Comparison of ENCODE assay signal across 21 cellular contexts in genomic region chr4:82850684-82851083, GRCh38. TPM values are rescaled to one million over a fixed set of nuclear protein-coding genes. Genes with fewer than 3 reads are reported as not detected.
DNase-seq lines count a peak whose midpoint lies in the region; ATAC-seq, FAIRE-seq and TF ChIP-seq lines count a peak whose summit lies in the region.
"Had no signal": no experiment of that assay in that cellular context is flagged by ENCODE, and none has a peak within 500 bp of the region (broad histone marks: within the 10 kb centered on the region; RNA-seq: fewer than 3 reads in every experiment).

No MANE protein-coding gene starts in this region.

- H3K36me3 ChIP-seq in HEK293 (ENCODE audit: control insufficient read depth in 2 of 2, insufficient read depth in 1 of 2, low read length in 2 of 2) (peaks cover 14 to 86% of the 10 kb centered on the region in 2 experiments), K562 (ENCODE audit: control insufficient read depth, insufficient read depth, low read length) (peaks cover 92% of the 10 kb centered on the region)

- intact Hi-C loops in activated T-helper 1 cell treated with anti-CD3 and anti-CD28 coated beads, Interleukin-12 subunit alpha, Interleukin-12 subunit beta, Interleukin-2, Interleukin-4 antibody, amounts not matched to agents 30 ng/mL and 10 ng/mL and 1 ng/mL, durations not matched to agents 14 hours and 24 hours and 36 hours (cut with micrococcal nuclease) = loop anchor here (5.0 to 10.0 kb wide), 3 partner anchors 187 to 432 kb away; partner anchors contain the start of genes COPS4 and COQ2
- intact Hi-C loops in K562 (cut with micrococcal nuclease) = loop anchor here (10.0 kb wide), 1 partner anchor 424 kb away; no protein-coding TSS in a partner anchor

- no peak overlapping the region for H3K4me3 Mint-ChIP-seq in activated T-helper 1 cell treated with anti-CD3 and anti-CD28 coated beads, Interleukin-12 subunit alpha, Interleukin-12 subunit beta, Interleukin-2, Interleukin-4 antibody, amounts not matched to agents 30 ng/mL and 10 ng/mL and 1 ng/mL, durations not matched to agents 14 hours and 24 hours and 36 hours
- no peak overlapping the region for H3K4me3 Mint-ChIP-seq in activated CD4-positive, alpha-beta T cell treated with anti-CD3 and anti-CD28 coated beads, Interleukin-2, amount 10 ng/mL, durations not matched to agents 7 days and 5 days
- H3K4me3 Mint-ChIP-seq: B cell; CD14-positive monocyte; CD4-positive, alpha-beta T cell; CD8-positive, alpha-beta memory T cell had no signal

- no peak overlapping the region for H3K4me2 ChIP-seq in K562 (ENCODE audit: insufficient read depth, low read length)
- H3K4me2 ChIP-seq: BLaER1 treated with 17β-estradiol and CSF1 and Interleukin-3, amounts not matched to agents 10 nM and 100 nM had no signal

- no peaks in the 10 kb centered on the region for H3K9me3 ChIP-seq in HEK293 (ENCODE audit: control insufficient read depth, insufficient read depth, low read depth, low read length)
- no peaks in the 10 kb centered on the region for H3K9me3 ChIP-seq in K562 (replicated peaks; ENCODE audit: control insufficient read depth, insufficient read depth, low read depth, low read length)
- H3K9me3 ChIP-seq: BLaER1 treated with 17β-estradiol and CSF1 and Interleukin-3, amounts not matched to agents 10 nM and 100 nM; HAP-1 had no signal

- TF ChIP-seq RAD21 in K562 (CRISPR knock-in tag; conservative IDR thresholded peaks at IDR 0.05 in 1 of 2, IDR thresholded peaks at IDR 0.05 in 1 of 2) = no peak

- H3K9me1 ChIP-seq in K562 (ENCODE audit: control insufficient read depth, insufficient read depth, low read length) = no peaks in the 10 kb centered on the region

- peak overlapping the region; percentile 11 for H3K27ac Mint-ChIP-seq in activated T-helper 1 cell treated with anti-CD3 and anti-CD28 coated beads, Interleukin-12 subunit alpha, Interleukin-12 subunit beta, Interleukin-2, Interleukin-4 antibody, amounts not matched to agents 30 ng/mL and 10 ng/mL and 1 ng/mL, durations not matched to agents 14 hours and 24 hours and 36 hours
- no peak overlapping the region for H3K27ac Mint-ChIP-seq in activated CD4-positive, alpha-beta T cell treated with anti-CD3 and anti-CD28 coated beads, Interleukin-2, amount 10 ng/mL, durations not matched to agents 7 days and 5 days
- H3K27ac Mint-ChIP-seq: B cell; CD4-positive, alpha-beta T cell had no signal

- H3K9ac ChIP-seq in K562 (ENCODE audit: insufficient read depth in 1 of 2, low read depth in 2 of 2, low read length in 2 of 2) = no peak overlapping the region
- H3K9ac ChIP-seq: BLaER1 treated with 17β-estradiol and CSF1 and Interleukin-3, amounts not matched to agents 10 nM and 100 nM had no signal

- TF ChIP-seq POLR2A in K562 (conservative IDR thresholded peaks at IDR 0.05) = no peak

- H3K36me3 Mint-ChIP-seq in activated T-helper 1 cell treated with anti-CD3 and anti-CD28 coated beads, Interleukin-12 subunit alpha, Interleukin-12 subunit beta, Interleukin-2, Interleukin-4 antibody, amounts not matched to agents 30 ng/mL and 10 ng/mL and 1 ng/mL, durations not matched to agents 14 hours and 24 hours and 36 hours (ENCODE audit: low read depth) = peaks cover 47% of the 10 kb centered on the region
- H3K36me3 Mint-ChIP-seq in activated CD4-positive, alpha-beta T cell treated with anti-CD3 and anti-CD28 coated beads, Interleukin-2, amount 10 ng/mL, durations not matched to agents 7 days and 5 days (ENCODE audit: low read depth) = peaks cover 60% of the 10 kb centered on the region

- H3K4me1 Mint-ChIP-seq in activated T-helper 1 cell treated with anti-CD3 and anti-CD28 coated beads, Interleukin-12 subunit alpha, Interleukin-12 subunit beta, Interleukin-2, Interleukin-4 antibody, amounts not matched to agents 30 ng/mL and 10 ng/mL and 1 ng/mL, durations not matched to agents 14 hours and 24 hours and 36 hours (ENCODE audit: low read depth) = peaks cover 14% of the 10 kb centered on the region
- peaks cover 12% of the 10 kb centered on the region for H3K4me1 Mint-ChIP-seq in activated CD4-positive, alpha-beta T cell treated with anti-CD3 and anti-CD28 coated beads, Interleukin-2, amount 10 ng/mL, durations not matched to agents 7 days and 5 days
- H3K4me1 Mint-ChIP-seq: B cell, CD14-positive monocyte had no signal

- H3K27ac ChIP-seq in HEK293 (ENCODE audit: extremely low read depth, low read depth, low read length) = no peak overlapping the region
- H3K27ac ChIP-seq in K562 (ENCODE audit: extremely low read depth, low read depth, low read length) = no peak overlapping the region
- H3K27ac ChIP-seq: BLaER1 treated with 17β-estradiol and CSF1 and Interleukin-3, amounts not matched to agents 10 nM and 100 nM had no signal

- H3K27me3 ChIP-seq in K562 (ENCODE audit: control insufficient read depth in 2 of 2, insufficient read depth in 2 of 2, low read length in 2 of 2) = no peaks in the 10 kb centered on the region
- H3K27me3 ChIP-seq: BLaER1 treated with 17β-estradiol and CSF1 and Interleukin-3, amounts not matched to agents 10 nM and 100 nM had no signal

- H3K4me1 ChIP-seq in HEK293 (ENCODE audit: control insufficient read depth, insufficient read depth, low read length) = no peaks in the 10 kb centered on the region
- H3K4me1 ChIP-seq in K562 (replicated peaks in 1 of 2; ENCODE audit: control insufficient read depth in 2 of 2, insufficient read depth in 2 of 2, low read length in 2 of 2) = no peaks in the 10 kb centered on the region
- H3K4me1 ChIP-seq: BLaER1 treated with 17β-estradiol and CSF1 and Interleukin-3, amounts not matched to agents 10 nM and 100 nM; HAP-1 had no signal

- no peak for TF ChIP-seq CTCF in HEK293 (tag by site-specific recombination; IDR thresholded peaks at IDR 0.05)
- TF ChIP-seq CTCF in K562 (IDR thresholded peaks at IDR 0.05 in 2 of 3, conservative IDR thresholded peaks at IDR 0.05 in 1 of 3; ENCODE audit: insufficient read depth in 2 of 3, low read depth in 1 of 3, low read length in 3 of 3) = no peak

- POLR2A ChIA-PET in HEK293 (lab: Yijun Ruan, JAX) (no interaction called here), K562 (lab: Yijun Ruan, JAX) (interaction anchor here (1.0 kb wide), 1 partner anchor 49 kb away, joined by 3 read pairs; no protein-coding TSS in a partner anchor), HEK293T (lab: Yijun Ruan, JAX) (no interaction called here)
- POLR2A ChIA-PET in activated CD4-positive, alpha-beta T cell treated with anti-CD3 and anti-CD28 coated beads, Interleukin-2, amount 10 ng/mL, durations not matched to agents 7 days and 5 days (lab: Charles Lee) = no interaction called here

- CTCF ChIA-PET in HEK293 (lab: Yijun Ruan, JAX) (interaction anchor here (0.7 to 0.8 kb wide), 2 partner anchors 64 to 79 kb away, joined by 3 to 4 read pairs; no protein-coding TSS in a partner anchor), K562 (lab: Yijun Ruan, JAX; ENCODE audit: low intra/inter-chr PET ratio) (no interaction called here), HEK293T (lab: Yijun Ruan, JAX) (no interaction called here)
- CTCF ChIA-PET in activated CD4-positive, alpha-beta T cell treated with anti-CD3 and anti-CD28 coated beads, Interleukin-2, amount 10 ng/mL, durations not matched to agents 7 days and 5 days (lab: Charles Lee) = interaction anchor here (0.7 to 1.7 kb wide), 4 partner anchors 25 to 421 kb away, joined by 3 read pairs; no protein-coding TSS in a partner anchor

- ATAC-seq in K562 = no peak
- ATAC-seq in GM21786 (IDR thresholded peaks at IDR 0.05; ENCODE audit: unreplicated experiment) = no peak
- ATAC-seq: GM12878 had no signal

- no peak overlapping the region for H3K4me3 ChIP-seq in HEK293 (ENCODE audit: low read depth, low read length)
- H3K4me3 ChIP-seq in K562 = no peak overlapping the region
- H3K4me3 ChIP-seq: BLaER1 treated with 17β-estradiol and CSF1 and Interleukin-3, amounts not matched to agents 10 nM and 100 nM; GM12878; HAP-1 had no signal

- no peaks in the 10 kb centered on the region for H3K9me3 Mint-ChIP-seq in activated T-helper 1 cell treated with anti-CD3 and anti-CD28 coated beads, Interleukin-12 subunit alpha, Interleukin-12 subunit beta, Interleukin-2, Interleukin-4 antibody, amounts not matched to agents 30 ng/mL and 10 ng/mL and 1 ng/mL, durations not matched to agents 14 hours and 24 hours and 36 hours
- no peaks in the 10 kb centered on the region for H3K9me3 Mint-ChIP-seq in activated CD4-positive, alpha-beta T cell treated with anti-CD3 and anti-CD28 coated beads, Interleukin-2, amount 10 ng/mL, durations not matched to agents 7 days and 5 days
- H3K9me3 Mint-ChIP-seq: CD14-positive monocyte; CD4-positive, alpha-beta T cell; CD8-positive, alpha-beta memory T cell had no signal

- no TSS peak for BruUV-seq in K562 (replicated peaks; lab: Mats Ljungman, UMichigan)

- no peaks in the 10 kb centered on the region for H3K27me3 Mint-ChIP-seq in activated T-helper 1 cell treated with anti-CD3 and anti-CD28 coated beads, Interleukin-12 subunit alpha, Interleukin-12 subunit beta, Interleukin-2, Interleukin-4 antibody, amounts not matched to agents 30 ng/mL and 10 ng/mL and 1 ng/mL, durations not matched to agents 14 hours and 24 hours and 36 hours (ENCODE audit: insufficient read depth)
- no peaks in the 10 kb centered on the region for H3K27me3 Mint-ChIP-seq in activated CD4-positive, alpha-beta T cell treated with anti-CD3 and anti-CD28 coated beads, Interleukin-2, amount 10 ng/mL, durations not matched to agents 7 days and 5 days
- H3K27me3 Mint-ChIP-seq: B cell; CD4-positive, alpha-beta T cell; CD8-positive, alpha-beta memory T cell had no signal

- H4K20me1 ChIP-seq in K562 (replicated peaks; ENCODE audit: control insufficient read depth, insufficient read depth, low read length) = no peaks in the 10 kb centered on the region

- no peak for FAIRE-seq in K562 (lab: Jason Lieb, UNC)
- FAIRE-seq: GM12878, GM19239, H54 had no signal

- no peak for TF ChIP-seq EP300 in K562 (IDR thresholded peaks at IDR 0.05; ENCODE audit: low read length)

- H2AFZ ChIP-seq in K562 (ENCODE audit: low read depth, low read length) = no peak overlapping the region

- H3K79me2 ChIP-seq in K562 (ENCODE audit: control insufficient read depth, insufficient read depth, low read length) = no peaks in the 10 kb centered on the region

- DNase-seq in activated T-helper 1 cell treated with anti-CD3 and anti-CD28 coated beads, Interleukin-12 subunit alpha, Interleukin-12 subunit beta, Interleukin-2, Interleukin-4 antibody, amounts not matched to agents 30 ng/mL and 10 ng/mL and 1 ng/mL, durations not matched to agents 14 hours and 24 hours and 36 hours (ENCODE audit: low spot score) = no peak
- DNase-seq in K562 (ENCODE audit: extremely low read depth in 1 of 4, low spot score in 3 of 4) (no peak), fibroblast of peridontal ligament (ENCODE audit: extremely low read depth) (peak; percentile 66), HEK293T (ENCODE audit: extremely low spot score) (no peak)
- DNase-seq in activated CD4-positive, alpha-beta T cell treated with anti-CD3 and anti-CD28 coated beads, Interleukin-2, amount 10 ng/mL, durations not matched to agents 7 days and 5 days = no peak
- DNase-seq: CD4-positive, alpha-beta T cell; CD8-positive, alpha-beta memory T cell; DMS 273 treated with DMSO at 0.1 percent for 48 hours; DMS79; EL; GDM1; GOT3 had no signal

- in situ Hi-C loops in K562 (cut with MboI) = no loop called here

RNA-seq across cellular contexts. Expression of gene SEC31A, which starts 40.3 kb away (rescaled TPM):
- total RNA-seq in activated T-helper 1 cell treated with anti-CD3 and anti-CD28 coated beads, Interleukin-12 subunit alpha, Interleukin-12 subunit beta, Interleukin-2, Interleukin-4 antibody, amounts not matched to agents 30 ng/mL and 10 ng/mL and 1 ng/mL, durations not matched to agents 14 hours and 24 hours and 36 hours = 118 and 123 TPM in 2 replicates
- total RNA-seq in K562 (2011; cell fraction: chromatin; rRNA removed; ENCODE audit: low replicate concordance) = 324 and 746 TPM in 2 replicates
- 168 and 207 TPM in 2 replicates for total RNA-seq in K562 (2011; cell fraction: nucleolus; rRNA removed)
- total RNA-seq in K562 (2011; cell fraction: nucleoplasm; rRNA removed) = 327 and 417 TPM in 2 replicates
- total RNA-seq in K562 (2014; rRNA removed) (78.9 and 96.2 TPM in 2 replicates), K562 (2014; rRNA removed; fragmentation: Illumina TruSeq; extraction: Trizol) (177 and 187 TPM in 2 replicates), K562 (2015; rRNA removed; fragmentation: Illumina TruSeq; extraction: Trizol) (176 and 190 TPM in 2 replicates), K562 (2021) (173 and 174 TPM in 2 replicates)
- polyA plus RNA-seq in K562 (2011; rRNA removed) (224 and 255 TPM in 2 replicates), K562 (2014; fragmentation: Illumina TruSeq; extraction: Trizol) (186 and 241 TPM in 2 replicates), K562 (2014; fragmentation: Nextera tagmentation; extraction: Ambion mirVana) (100 to 1,000 TPM; 106 to 142 TPM), K562 (2014; rRNA removed) (117 and 131 TPM in 2 replicates)
- polyA plus RNA-seq in K562 (2011; cell fraction: cytosol; rRNA removed) = 176 and 205 TPM in 2 replicates
- 129 and 192 TPM in 2 replicates for polyA plus RNA-seq in K562 (2011; cell fraction: nucleus; rRNA removed)
- 136 and 141 TPM in 2 replicates for polyA plus RNA-seq in K562 (2012)
- polyA minus RNA-seq in K562 (2011; rRNA and poly(A)+ RNA removed) = 343 and 404 TPM in 2 replicates
- 116 and 145 TPM in 2 replicates for polyA minus RNA-seq in K562 (2011; cell fraction: cytosol; rRNA and poly(A)+ RNA removed)
- polyA minus RNA-seq in K562 (2011; cell fraction: nucleus; rRNA and poly(A)+ RNA removed) = 131 and 236 TPM in 2 replicates
- 100 to 1,000 TPM; 131 to 154 TPM for total RNA-seq in activated CD4-positive, alpha-beta T cell treated with anti-CD3 and anti-CD28 coated beads, Interleukin-2, amount 10 ng/mL, durations not matched to agents 7 days and 5 days

RNA-seq across cellular contexts. Expression of gene THAP9, which starts 49.9 kb away (rescaled TPM):
- 1.9 and 2.3 TPM in 2 replicates for total RNA-seq in activated T-helper 1 cell treated with anti-CD3 and anti-CD28 coated beads, Interleukin-12 subunit alpha, Interleukin-12 subunit beta, Interleukin-2, Interleukin-4 antibody, amounts not matched to agents 30 ng/mL and 10 ng/mL and 1 ng/mL, durations not matched to agents 14 hours and 24 hours and 36 hours
- total RNA-seq in K562 (2011; cell fraction: chromatin; rRNA removed; ENCODE audit: low replicate concordance) = 6.4 and 16.1 TPM in 2 replicates
- total RNA-seq in K562 (2011; cell fraction: nucleolus; rRNA removed) = 6.0 and 6.2 TPM in 2 replicates
- total RNA-seq in K562 (2011; cell fraction: nucleoplasm; rRNA removed) = 3.9 and 6.7 TPM in 2 replicates
- total RNA-seq in K562 (2014; rRNA removed) (3.4 and 4.7 TPM in 2 replicates), K562 (2014; rRNA removed; fragmentation: Illumina TruSeq; extraction: Trizol) (5.8 and 6.6 TPM in 2 replicates), K562 (2015; rRNA removed; fragmentation: Illumina TruSeq; extraction: Trizol) (5.8 and 7.0 TPM in 2 replicates), K562 (2021) (4.5 and 5.4 TPM in 2 replicates)
- polyA plus RNA-seq in K562 (2011; rRNA removed) (6.0 and 6.9 TPM in 2 replicates), K562 (2014; fragmentation: Illumina TruSeq; extraction: Trizol) (3.7 and 3.8 TPM in 2 replicates), K562 (2014; fragmentation: Nextera tagmentation; extraction: Ambion mirVana) (1 to 10 TPM; 4.8 to 5.6 TPM), K562 (2014; rRNA removed) (3.4 and 5.4 TPM in 2 replicates)
- polyA plus RNA-seq in K562 (2011; cell fraction: cytosol; rRNA removed) = 1.1 and 1.6 TPM in 2 replicates
- polyA plus RNA-seq in K562 (2011; cell fraction: nucleus; rRNA removed) = 6.2 and 6.5 TPM in 2 replicates
- 2.8 and 4.0 TPM in 2 replicates for polyA plus RNA-seq in K562 (2012)
- polyA minus RNA-seq in K562 (2011; rRNA and poly(A)+ RNA removed) = 9.3 and 10.3 TPM in 2 replicates
- 2.6 and 5.6 TPM in 2 replicates for polyA minus RNA-seq in K562 (2011; cell fraction: cytosol; rRNA and poly(A)+ RNA removed)
- polyA minus RNA-seq in K562 (2011; cell fraction: nucleus; rRNA and poly(A)+ RNA removed) = 4.8 and 9.4 TPM in 2 replicates
- 1 to 10 TPM; 3.9 to 4.4 TPM for total RNA-seq in activated CD4-positive, alpha-beta T cell treated with anti-CD3 and anti-CD28 coated beads, Interleukin-2, amount 10 ng/mL, durations not matched to agents 7 days and 5 days

RNA-seq across cellular contexts. Expression of gene SCD5, which starts 52.1 kb away (rescaled TPM):
- 0.44 and 0.70 TPM in 2 replicates for total RNA-seq in activated T-helper 1 cell treated with anti-CD3 and anti-CD28 coated beads, Interleukin-12 subunit alpha, Interleukin-12 subunit beta, Interleukin-2, Interleukin-4 antibody, amounts not matched to agents 30 ng/mL and 10 ng/mL and 1 ng/mL, durations not matched to agents 14 hours and 24 hours and 36 hours
- total RNA-seq in K562 (2011; cell fraction: chromatin; rRNA removed; ENCODE audit: low replicate concordance) = not detected in 2 replicates
- not detected in 2 replicates for total RNA-seq in K562 (2011; cell fraction: nucleolus; rRNA removed)
- not detected in 2 replicates for total RNA-seq in K562 (2011; cell fraction: nucleoplasm; rRNA removed)
- not detected in 2 replicates for total RNA-seq in K562 (2014; rRNA removed)
- total RNA-seq in K562 (2014; rRNA removed; fragmentation: Illumina TruSeq; extraction: Trizol) = 0.04 TPM in 1 of 2 replicates, not detected in the other
- total RNA-seq in K562 (2015; rRNA removed; fragmentation: Illumina TruSeq; extraction: Trizol) = not detected in 2 replicates
- 0.18 and 0.20 TPM in 2 replicates for total RNA-seq in K562 (2021)
- 0.03 and 0.04 TPM in 2 replicates for polyA plus RNA-seq in K562 (2011; rRNA removed)
- polyA plus RNA-seq in K562 (2011; cell fraction: cytosol; rRNA removed) = 0.09 TPM in 1 of 2 replicates, not detected in the other
- polyA plus RNA-seq in K562 (2011; cell fraction: nucleus; rRNA removed) = not detected in 2 replicates
- polyA plus RNA-seq in K562 (2012) = not detected in 2 replicates
- not detected in 2 replicates for polyA plus RNA-seq in K562 (2014; fragmentation: Illumina TruSeq; extraction: Trizol)
- polyA plus RNA-seq in K562 (2014; fragmentation: Nextera tagmentation; extraction: Ambion mirVana) = under 1 TPM in 1 of 2 experiments, not detected in 1; 0.01 TPM
- not detected in 2 replicates for polyA plus RNA-seq in K562 (2014; rRNA removed)
- polyA minus RNA-seq in K562 (2011; rRNA and poly(A)+ RNA removed) = 0.06 TPM in 1 of 2 replicates, not detected in the other
- not detected in 2 replicates for polyA minus RNA-seq in K562 (2011; cell fraction: cytosol; rRNA and poly(A)+ RNA removed)
- 0.13 TPM in 1 of 2 replicates, not detected in the other for polyA minus RNA-seq in K562 (2011; cell fraction: nucleus; rRNA and poly(A)+ RNA removed)
- total RNA-seq in activated CD4-positive, alpha-beta T cell treated with anti-CD3 and anti-CD28 coated beads, Interleukin-2, amount 10 ng/mL, durations not matched to agents 7 days and 5 days = 1 to 10 TPM; 2.0 TPM
- total RNA-seq: B cell had no signal

Comparison
In these comparisons a context has a peak if more than half of its experiments do, and no peak if none do; other contexts are left out.
1. CTCF ChIA-PET loops: an anchor here in HEK293 (0.7 to 0.8 kb wide) and activated CD4-positive, alpha-beta T cell treated with anti-CD3 and anti-CD28 coated beads, Interleukin-2, amount 10 ng/mL, durations not matched to agents 7 days and 5 days (0.7 to 1.7 kb wide); none called in K562 and HEK293T.